In the genomic region with DNA sequence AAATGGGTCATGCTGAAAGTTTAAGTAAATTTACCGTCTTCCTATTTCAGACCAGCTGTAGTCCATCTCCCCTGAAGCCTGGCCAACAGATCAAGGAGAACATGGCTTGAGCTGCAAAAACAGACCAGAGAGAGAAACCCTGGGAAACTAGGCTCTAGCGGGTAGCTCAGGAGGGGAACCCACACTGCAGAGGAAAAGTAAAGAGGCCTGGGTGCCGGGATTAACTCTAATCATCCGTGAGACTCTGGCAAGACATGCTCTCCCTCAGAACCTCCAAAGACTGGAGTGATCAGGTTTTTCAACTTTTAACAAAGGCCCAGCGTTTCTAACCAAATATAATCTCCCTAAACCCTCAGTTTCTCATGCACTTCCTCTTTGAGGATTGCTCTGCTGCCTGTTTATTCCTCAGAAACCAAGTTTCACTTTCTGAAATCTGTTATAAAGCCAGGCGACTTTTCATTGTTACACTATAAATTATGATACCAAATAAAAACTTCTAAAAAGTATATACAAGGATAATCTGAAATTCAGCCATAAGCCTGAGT, we compare ENCODE assay signal across 8 cellular contexts.
DNase-seq lines count a peak whose midpoint lies in the region; ATAC-seq and TF ChIP-seq lines count a peak whose summit lies in the region.

No MANE protein-coding gene starts in this region.

- H3K4me3 ChIP-seq in GM12864 (ENCODE audit: low read depth, low read length) (peak overlapping the region; percentile 11; the same call in 1 of the 2 replicates), endocrine pancreas (ENCODE audit: control insufficient read depth, insufficient read depth, low read length) (peak overlapping the region; percentile 18)

- peaks cover 0 to 9% of the 10 kb centered on the region in 2 donors for H3K27me3 Mint-ChIP-seq in natural killer cell (ENCODE audit: low read depth in 2 of 2)

- H3K27ac Mint-ChIP-seq in natural killer cell, result peak overlapping the region in 1 of 2 donors; percentile 52

- peak in 1 of 3 donors; percentile 17 for ATAC-seq in natural killer cell
- ATAC-seq in GM19324 (IDR thresholded peaks at IDR 0.05; ENCODE audit: low FRiP score, unreplicated experiment), result no peak
- no peak for ATAC-seq in HG02678 (IDR thresholded peaks at IDR 0.05; ENCODE audit: unreplicated experiment)

- DNase-seq in GM12864 (ENCODE audit: low read depth) (no peak), NOMO-1 treated with DMSO at 0.1 percent for 48 hours (lab: John Stamatoyannopoulos, UW; ENCODE audit: unreplicated experiment) (peak; percentile 84), natural killer cell (no peak), NCI-H510A treated with DMSO at 0.1 percent for 48 hours (lab: John Stamatoyannopoulos, UW) (no peak), retina (no peak)

- H3K9me3 Mint-ChIP-seq in natural killer cell, result no peaks in the 10 kb centered on the region

- H3K9ac ChIP-seq in endocrine pancreas (ENCODE audit: control insufficient read depth, insufficient read depth, low read length), result no peak overlapping the region

- no peaks in the 10 kb centered on the region for H3K36me3 ChIP-seq in endocrine pancreas (ENCODE audit: control insufficient read depth, insufficient read depth, low read length)

- TF ChIP-seq CTCF in GM12864 (IDR thresholded peaks at IDR 0.05; ENCODE audit: low read depth, low read length, missing control alignments), result no peak
- TF ChIP-seq CTCF in natural killer cell (IDR thresholded peaks at IDR 0.05), result no peak

- H3K4me1 ChIP-seq in endocrine pancreas (ENCODE audit: control insufficient read depth, insufficient read depth, low read length), result peaks cover 4% of the 10 kb centered on the region

- no peaks in the 10 kb centered on the region for H3K9me3 ChIP-seq in endocrine pancreas (ENCODE audit: control insufficient read depth, low read length)

- H3K4me1 Mint-ChIP-seq in natural killer cell, result peaks cover 11 to 12% of the 10 kb centered on the region in 2 donors

- no peaks in the 10 kb centered on the region for H3K27me3 ChIP-seq in endocrine pancreas (ENCODE audit: control insufficient read depth, insufficient read depth, low read length)

- intact Hi-C loops in natural killer cell (cut with micrococcal nuclease), result no loop called here

- no peaks in the 10 kb centered on the region for H3K36me3 Mint-ChIP-seq in natural killer cell

- H3K4me3 Mint-ChIP-seq in natural killer cell, result peak overlapping the region; percentile 32
